ENCODE assay signal across 1 cellular context in genomic region chr10:11810313-11810766, GRCh38.
A peak's percentile ranks its signal among the peaks of the same experiment; 100 is the strongest.
TF ChIP-seq lines count a peak whose summit lies in the region.

No MANE protein-coding gene starts in this region.

TF ChIP-seq in HEK293, 187 proteins besides CTCF, POLR2A, EP300 and RAD21 (continued from another document):
- TF ChIP-seq PRDM10 (tag by site-specific recombination; IDR thresholded peaks at IDR 0.05) (peak; percentile 86), ZNF48 (tag by site-specific recombination; IDR thresholded peaks at IDR 0.05) (no peak), ZIC2 (tag by site-specific recombination; IDR thresholded peaks at IDR 0.05) (peak; percentile 36; the same call in 1 of the 2 replicates), KLF1 (tag by site-specific recombination; IDR thresholded peaks at IDR 0.05) (peak; percentile 79), ZNF184 (tag by site-specific recombination; IDR thresholded peaks at IDR 0.05) (no peak), SCRT2 (tag by site-specific recombination; IDR thresholded peaks at IDR 0.05) (no peak)
